18 cellular contexts compared by ENCODE assay signal in genomic region chr10:102614888-102615287, GRCh38.
"Had no signal": no experiment of that assay in that cellular context is flagged by ENCODE, and none has a peak within 500 bp of the region (broad histone marks: within the 10 kb centered on the region; RNA-seq: fewer than 3 reads in every experiment).

No MANE protein-coding gene starts in this region.

- H3K36me3 Mint-ChIP-seq: natural killer cell had no signal

- H3K9me3 Mint-ChIP-seq: activated CD4-positive, alpha-beta memory T cell treated with anti-CD3 and anti-CD28 coated beads, Interleukin-2, amount 10 ng/mL, durations not matched to agents 7 days and 5 days; activated naive CD4-positive, alpha-beta T cell treated with anti-CD3 and anti-CD28 coated beads for 36 hours; natural killer cell had no signal

- H3K27me3 ChIP-seq: colonic mucosa, right lobe of liver, spleen, thyroid gland had no signal

- ATAC-seq: left colon, mucosa of descending colon, natural killer cell had no signal

- H3K4me3 Mint-ChIP-seq: activated CD4-positive, alpha-beta memory T cell treated with anti-CD3 and anti-CD28 coated beads, Interleukin-2, amount 10 ng/mL, durations not matched to agents 7 days and 5 days; activated naive CD4-positive, alpha-beta T cell treated with anti-CD3 and anti-CD28 coated beads for 36 hours; natural killer cell had no signal

- H3K4me3 ChIP-seq: colonic mucosa, mucosa of descending colon, prostate gland, right lobe of liver, spleen, thyroid gland had no signal

- H3K9ac ChIP-seq: SK-N-SH had no signal

- H3K36me3 ChIP-seq: colonic mucosa, prostate gland, thyroid gland had no signal

- DNase-seq: activated CD4-positive, alpha-beta memory T cell treated with anti-CD3 and anti-CD28 coated beads, Interleukin-2, amount 10 ng/mL, durations not matched to agents 7 days and 5 days; activated CD4-positive, alpha-beta T cell treated with anti-CD3 and anti-CD28 coated beads for 4 hours; colonic mucosa; foreskin fibroblast; left colon; mammary epithelial cell; mucosa of descending colon; natural killer cell; occipital lobe; stimulated activated CD4-positive, alpha-beta T cell treated with anti-CD3 and anti-CD28 coated beads, Interleukin-1b, Interleukin-23, amount 100 ng/mL, for 48 hours; T-helper 1 cell; thyroid gland had no signal

- H3K27me3 Mint-ChIP-seq: activated CD4-positive, alpha-beta memory T cell treated with anti-CD3 and anti-CD28 coated beads, Interleukin-2, amount 10 ng/mL, durations not matched to agents 7 days and 5 days had no signal

- H3K9me3 ChIP-seq: colonic mucosa, mucosa of descending colon, prostate gland, right lobe of liver, SK-N-SH, spleen, thyroid gland had no signal

- H3K27ac Mint-ChIP-seq: activated CD4-positive, alpha-beta memory T cell treated with anti-CD3 and anti-CD28 coated beads, Interleukin-2, amount 10 ng/mL, durations not matched to agents 7 days and 5 days; activated naive CD4-positive, alpha-beta T cell treated with anti-CD3 and anti-CD28 coated beads for 36 hours; natural killer cell had no signal

- H3K27ac ChIP-seq: colonic mucosa, prostate gland, right lobe of liver, thyroid gland, VCaP had no signal
